Comparison of ENCODE assay signal across 9 cellular contexts in genomic region chr2:165698621-165698946, GRCh38.
A peak's percentile ranks its signal among the peaks of the same experiment; 100 is the strongest.
DNase-seq lines count a peak whose midpoint lies in the region; ATAC-seq, FAIRE-seq and TF ChIP-seq lines count a peak whose summit lies in the region.
"Had no signal": no experiment of that assay in that cellular context is flagged by ENCODE, and none has a peak within 500 bp of the region (broad histone marks: within the 10 kb centered on the region; RNA-seq: fewer than 3 reads in every experiment).

No MANE protein-coding gene starts in this region.

- H3K4me3 ChIP-seq in pancreas = no peak overlapping the region

- H3K9me3 ChIP-seq in pancreas = no peaks in the 10 kb centered on the region

- peaks cover 9% of the 10 kb centered on the region for H3K27me3 ChIP-seq in foreskin keratinocyte
- H3K27me3 ChIP-seq in pancreas = no peaks in the 10 kb centered on the region

- intact Hi-C loops in pancreas (cut with DNase I) = no loop called here

- no peaks in the 10 kb centered on the region for H3K36me3 ChIP-seq in pancreas

- H3K4me1 ChIP-seq in foreskin keratinocyte (no peaks in the 10 kb centered on the region), pancreas (no peaks in the 10 kb centered on the region)

- TF ChIP-seq CTCF in foreskin keratinocyte (conservative IDR thresholded peaks at IDR 0.05) = peak; percentile 75
- peak in 3 of 4 donors; percentile 23 to 30 (median 27) for TF ChIP-seq CTCF in pancreas (IDR thresholded peaks at IDR 0.05)

- H3K27ac ChIP-seq in foreskin keratinocyte (no peak overlapping the region), pancreas (no peak overlapping the region)

- WGBS in pancreas, 2 donors = 0 to 3% methylated on average over 4 of the region's 4 CpGs

- DNase-seq in AG08395 (ENCODE audit: low spot score) (peak; percentile 40), NCI-H1092 treated with DMSO at 0.1 percent for 48 hours (lab: John Stamatoyannopoulos, UW) (peak; percentile 39), SKM-1 treated with dmso at 0.1 percent for 144 hours (lab: John Stamatoyannopoulos, UW; ENCODE audit: unreplicated experiment) (peak; percentile 29), foreskin keratinocyte (peak; percentile 20 to 54), pancreas (peak in 1 of 6 donors; percentile 36), T-helper 9 cell (no peak)

- FAIRE-seq in pancreas (lab: Jason Lieb, UNC) = no peak

- peak; percentile 86 for ATAC-seq in GM18498 (IDR thresholded peaks at IDR 0.05; ENCODE audit: unreplicated experiment)
- peak; percentile 86 for ATAC-seq in HG02798 (IDR thresholded peaks at IDR 0.05; ENCODE audit: poor library complexity, unreplicated experiment)
- ATAC-seq in foreskin keratinocyte = peak; percentile 89
- peak; percentile 43 to 91 (median 89) for ATAC-seq in pancreas
- ATAC-seq: naive thymus-derived CD4-positive, alpha-beta T cell had no signal
